19 cellular contexts compared by ENCODE assay signal in the genomic region with DNA sequence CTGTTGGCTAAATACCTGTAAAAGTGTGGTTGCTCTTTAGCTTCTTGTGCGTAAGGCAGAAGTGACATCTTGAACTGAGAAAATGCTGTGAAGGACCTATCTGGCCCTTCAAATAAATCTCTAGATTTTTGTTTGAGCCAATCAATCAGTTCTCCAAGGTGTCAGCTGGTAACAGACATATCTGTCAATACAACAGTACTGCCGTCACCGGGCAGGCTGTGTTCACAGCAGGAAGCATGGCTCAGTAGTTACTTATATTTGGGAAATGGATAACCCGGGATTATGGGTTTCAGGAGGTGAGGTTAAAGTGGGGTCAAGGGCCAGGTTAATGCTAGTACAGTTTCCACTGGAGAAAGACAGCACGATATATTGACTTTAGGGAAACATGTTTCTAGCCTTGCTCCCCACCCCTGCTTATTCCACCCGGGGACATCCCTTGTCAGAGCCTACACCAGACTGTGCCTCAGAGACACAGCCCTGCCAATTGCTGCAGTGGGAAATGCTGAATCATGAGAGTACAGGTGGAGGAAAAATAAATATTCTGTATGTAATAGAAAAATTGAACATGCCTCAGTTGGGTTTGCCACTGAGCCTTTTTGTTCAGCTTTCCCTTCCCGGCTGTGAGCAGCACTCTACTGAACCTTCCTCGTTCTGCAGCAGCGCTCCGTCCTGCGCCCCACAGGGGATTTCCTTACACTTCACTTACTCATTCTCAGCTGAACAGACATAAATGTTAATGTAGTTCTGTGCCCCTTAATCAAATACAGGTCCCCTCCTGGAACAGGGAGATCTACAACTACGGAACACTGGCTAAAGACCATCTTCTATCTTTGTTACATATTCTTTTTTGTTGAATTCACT.
DNase-seq lines count a peak whose midpoint lies in the region; ATAC-seq, FAIRE-seq and TF ChIP-seq lines count a peak whose summit lies in the region.
"Had no signal": no experiment of that assay in that cellular context is flagged by ENCODE, and none has a peak within 500 bp of the region (broad histone marks: within the 10 kb centered on the region; RNA-seq: fewer than 3 reads in every experiment).

No MANE protein-coding gene starts in this region.

- FAIRE-seq in HepG2 (lab: Jason Lieb, UNC): no peak
- FAIRE-seq: A549 had no signal

- H3K36me3 Mint-ChIP-seq in type B pancreatic cell: no peaks in the 10 kb centered on the region
- H3K36me3 Mint-ChIP-seq: activated naive CD8-positive, alpha-beta T cell treated with anti-CD3 and anti-CD28 coated beads, Interleukin-2, amount 10 ng/mL, durations not matched to agents 7 days and 5 days; CD4-positive, alpha-beta memory T cell; IgD-negative memory B cell; stimulated activated effector memory CD8-positive, alpha-beta T cell treated with anti-CD3 and anti-CD28 coated beads, Interleukin-12 subunit alpha, Interleukin-12 subunit beta, amount 100 ng/mL, for 72 hours had no signal

- in situ Hi-C loops in astrocyte of the spinal cord (cut with HindIII; ENCODE audit: low sequenced_read_pairs) (no loop called here), HepG2 (cut with HindIII; ENCODE audit: extremely low pct_ligation_motif_present, low pct_unique_long_range_greater_than_20kb) (no loop called here)

- no peak for TF ChIP-seq RAD21 in HepG2 (CRISPR knock-in tag; IDR thresholded peaks at IDR 0.05)

- BruUV-seq in HepG2 (replicated peaks; lab: Mats Ljungman, UMichigan): no TSS peak

- no peaks in the 10 kb centered on the region for H4K20me1 ChIP-seq in HepG2 (ENCODE audit: insufficient read depth, low read length)

- H3K4me3 Mint-ChIP-seq in type B pancreatic cell: peak overlapping the region; percentile 63
- H3K4me3 Mint-ChIP-seq: activated naive CD8-positive, alpha-beta T cell treated with anti-CD3 and anti-CD28 coated beads, Interleukin-2, amount 10 ng/mL, durations not matched to agents 7 days and 5 days; activated T-cell treated with anti-CD3 and anti-CD28 coated beads, Interleukin-2, amount 50 U/mL, for 24 hours; CD4-positive, alpha-beta memory T cell; IgD-negative memory B cell; stimulated activated effector memory CD8-positive, alpha-beta T cell treated with anti-CD3 and anti-CD28 coated beads, Interleukin-12 subunit alpha, Interleukin-12 subunit beta, amount 100 ng/mL, for 72 hours had no signal

- peaks cover 49% of the 10 kb centered on the region for H3K4me1 Mint-ChIP-seq in type B pancreatic cell (ENCODE audit: unreplicated experiment)
- H3K4me1 Mint-ChIP-seq: CD4-positive, alpha-beta memory T cell; IgD-negative memory B cell; stimulated activated effector memory CD8-positive, alpha-beta T cell treated with anti-CD3 and anti-CD28 coated beads, Interleukin-12 subunit alpha, Interleukin-12 subunit beta, amount 100 ng/mL, for 72 hours had no signal

- H3K4me3 ChIP-seq in astrocyte of the spinal cord (ENCODE audit: low read depth, low read length) (no peak overlapping the region), HepG2 (replicated peaks in 1 of 3; ENCODE audit: insufficient read depth in 1 of 3, low read depth in 2 of 3, low read length in 3 of 3) (no peak overlapping the region)
- H3K4me3 ChIP-seq: A549, gastroesophageal sphincter, skin epidermis had no signal

- H3K9me3 Mint-ChIP-seq in type B pancreatic cell: no peaks in the 10 kb centered on the region
- H3K9me3 Mint-ChIP-seq: activated naive CD8-positive, alpha-beta T cell treated with anti-CD3 and anti-CD28 coated beads, Interleukin-2, amount 10 ng/mL, durations not matched to agents 7 days and 5 days; activated T-cell treated with anti-CD3 and anti-CD28 coated beads, Interleukin-2, amount 50 U/mL, for 24 hours; CD4-positive, alpha-beta memory T cell; stimulated activated effector memory CD8-positive, alpha-beta T cell treated with anti-CD3 and anti-CD28 coated beads, Interleukin-12 subunit alpha, Interleukin-12 subunit beta, amount 100 ng/mL, for 72 hours had no signal

- ATAC-seq in HepG2: peak; percentile 49; the same call in 2 of the 3 replicates
- ATAC-seq: A549; gastroesophageal sphincter; stimulated activated effector memory CD8-positive, alpha-beta T cell treated with anti-CD3 and anti-CD28 coated beads, Interleukin-12 subunit alpha, Interleukin-12 subunit beta, amount 100 ng/mL, for 72 hours had no signal

- TF ChIP-seq EP300 in HepG2 (IDR thresholded peaks at IDR 0.05; ENCODE audit: low read depth in 2 of 2, low read length in 2 of 2) (no peak), HepG2 (CRISPR knock-in tag; IDR thresholded peaks at IDR 0.05; ENCODE audit: borderline replicate concordance) (no peak)

- TF ChIP-seq CTCF in astrocyte of the spinal cord (IDR thresholded peaks at IDR 0.05; ENCODE audit: low read depth, low read length): no peak
- no peak for TF ChIP-seq CTCF in HepG2 (CRISPR knock-in tag; IDR thresholded peaks at IDR 0.05)
- TF ChIP-seq CTCF in type B pancreatic cell (conservative IDR thresholded peaks at IDR 0.05): no peak

- no peaks in the 10 kb centered on the region for H3K27me3 Mint-ChIP-seq in type B pancreatic cell
- H3K27me3 Mint-ChIP-seq: activated naive CD8-positive, alpha-beta T cell treated with anti-CD3 and anti-CD28 coated beads, Interleukin-2, amount 10 ng/mL, durations not matched to agents 7 days and 5 days had no signal

- H3K4me1 ChIP-seq in HepG2 (ENCODE audit: insufficient read depth, low read length): peaks cover 37% of the 10 kb centered on the region
- H3K4me1 ChIP-seq: gastroesophageal sphincter had no signal

- H3K9ac ChIP-seq in HepG2 (ENCODE audit: insufficient read depth, low read depth, low read length): no peak overlapping the region

- H2AFZ ChIP-seq in HepG2 (ENCODE audit: low read length): no peak overlapping the region

- CTCF ChIA-PET in HepG2 (lab: Yijun Ruan, JAX; ENCODE audit: low intra/inter-chr PET ratio, low total read pairs): no interaction called here

- WGBS in HepG2 (ENCODE audit: low lambda C conversion rate): 49% methylated on average over 12 of the region's 12 CpGs

- POLR2A ChIA-PET in HepG2 (lab: Yijun Ruan, JAX): no interaction called here

- H3K27ac Mint-ChIP-seq in type B pancreatic cell: peak overlapping the region; percentile 85
- H3K27ac Mint-ChIP-seq: activated naive CD8-positive, alpha-beta T cell treated with anti-CD3 and anti-CD28 coated beads, Interleukin-2, amount 10 ng/mL, durations not matched to agents 7 days and 5 days; activated T-cell treated with anti-CD3 and anti-CD28 coated beads, Interleukin-2, amount 50 U/mL, for 24 hours; CD4-positive, alpha-beta memory T cell; IgD-negative memory B cell; stimulated activated effector memory CD8-positive, alpha-beta T cell treated with anti-CD3 and anti-CD28 coated beads, Interleukin-12 subunit alpha, Interleukin-12 subunit beta, amount 100 ng/mL, for 72 hours had no signal

- intact Hi-C loops in HepG2 (cut with micrococcal nuclease; ENCODE audit: unreplicated experiment): no loop called here

- no peaks in the 10 kb centered on the region for H3K9me3 ChIP-seq in HepG2 (ENCODE audit: low read length)
- H3K9me3 ChIP-seq: A549, gastroesophageal sphincter had no signal

- peaks cover 0 to 8% of the 10 kb centered on the region in 2 experiments; a peak in 2 of 5 replicates for H3K27me3 ChIP-seq in HepG2 (ENCODE audit: control insufficient read depth in 1 of 2, insufficient read depth in 2 of 2, low read length in 2 of 2)
- H3K27me3 ChIP-seq: gastroesophageal sphincter had no signal

- DNase-seq in NCI-H82 (lab: John Stamatoyannopoulos, UW) (peak; percentile 43), NCI-H82 treated with DMSO at 0.1 percent for 48 hours (lab: John Stamatoyannopoulos, UW; ENCODE audit: unreplicated experiment) (no peak), astrocyte of the spinal cord (ENCODE audit: low read depth, low spot score) (peak; percentile 20), HepG2 (ENCODE audit: low spot score) (no peak), type B pancreatic cell (ENCODE audit: extremely low spot score, unreplicated experiment) (no peak), Ammon's horn (ENCODE audit: low spot score) (no peak), putamen (ENCODE audit: low spot score) (no peak), NCI-H2171 treated with DMSO at 0.1 percent for 48 hours (lab: John Stamatoyannopoulos, UW) (no peak)
- DNase-seq: activated naive CD8-positive, alpha-beta T cell treated with anti-CD3 and anti-CD28 coated beads, Interleukin-2, amount 10 ng/mL, durations not matched to agents 7 days and 5 days; activated T-cell treated with anti-CD3 and anti-CD28 coated beads, Interleukin-2, amount 50 U/mL, for 24 hours; CD4-positive, alpha-beta memory T cell; central memory CD4-positive, alpha-beta T cell; NCI-H345; trophoblast cell had no signal

- TF ChIP-seq POLR2A in HepG2 (IDR thresholded peaks at IDR 0.05; ENCODE audit: insufficient read depth in 1 of 2, low read depth in 2 of 2, low read length in 2 of 2): no peak

- H3K36me3 ChIP-seq in HepG2 (replicated peaks in 1 of 2; ENCODE audit: control insufficient read depth in 1 of 2, insufficient read depth in 2 of 2, low read length in 2 of 2): no peaks in the 10 kb centered on the region
- H3K36me3 ChIP-seq: gastroesophageal sphincter had no signal

- H3K27ac ChIP-seq in HepG2 (ENCODE audit: extremely low read length, insufficient read depth, low read length): no peak overlapping the region
- H3K27ac ChIP-seq: A549, gastroesophageal sphincter, skin epidermis had no signal

- no peaks in the 10 kb centered on the region for H3K79me2 ChIP-seq in HepG2 (ENCODE audit: insufficient read depth, low read length)

- H3K4me2 ChIP-seq in HepG2 (ENCODE audit: low read depth, low read length): no peak overlapping the region
- H3K4me2 ChIP-seq: A549 had no signal

TF ChIP-seq in HepG2, 621 proteins besides CTCF, POLR2A, EP300 and RAD21 (continues in another document):
- TF ChIP-seq, protein P1, sequence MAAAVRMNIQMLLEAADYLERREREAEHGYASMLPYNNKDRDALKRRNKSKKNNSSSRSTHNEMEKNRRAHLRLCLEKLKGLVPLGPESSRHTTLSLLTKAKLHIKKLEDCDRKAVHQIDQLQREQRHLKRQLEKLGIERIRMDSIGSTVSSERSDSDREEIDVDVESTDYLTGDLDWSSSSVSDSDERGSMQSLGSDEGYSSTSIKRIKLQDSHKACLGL (CRISPR knock-in tag; IDR thresholded peaks at IDR 0.05): no peak
- TF ChIP-seq GATAD2A (CRISPR knock-in tag; IDR thresholded peaks at IDR 0.05) (0 out of 2 replicates have a peak, but pooled peaks have one; percentile 16), NR2F6 (IDR thresholded peaks at IDR 0.05) (0 out of 2 replicates have a peak, but pooled peaks have one; percentile 31), NR2F6 (CRISPR knock-in tag; IDR thresholded peaks at IDR 0.05) (no peak), BRF2 (CRISPR knock-in tag; IDR thresholded peaks at IDR 0.05) (no peak)

Comparison
In these comparisons a context has a peak if more than half of its experiments do, and no peak if none do; other contexts are left out.
1. DNase-seq: peak in NCI-H82 (single experiment) and astrocyte of the spinal cord (single experiment); none in NCI-H82 treated with DMSO at 0.1 percent for 48 hours (single experiment), HepG2 (single experiment), type B pancreatic cell (single experiment), Ammon's horn (single experiment), putamen (single experiment) and NCI-H2171 treated with DMSO at 0.1 percent for 48 hours (single experiment).